In the genomic region with DNA sequence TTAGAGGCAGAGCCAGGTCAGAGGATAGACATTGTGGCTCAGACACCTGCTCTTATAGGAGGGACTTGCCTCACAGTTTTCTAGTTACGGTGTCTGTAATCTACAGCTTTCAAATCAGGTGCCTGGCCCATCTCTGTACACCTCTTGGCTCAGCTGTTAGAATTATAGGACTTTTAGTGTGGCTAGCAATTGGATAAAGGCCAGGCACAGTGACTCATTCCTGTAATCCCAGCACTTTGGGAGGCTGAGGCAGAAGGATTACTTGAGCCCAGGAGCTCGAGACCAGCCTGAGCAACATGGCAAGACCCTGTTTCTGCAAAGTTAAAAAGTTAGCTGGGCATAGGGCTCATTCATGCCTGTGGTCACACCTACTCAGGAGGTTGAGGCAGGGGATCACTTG, we compare ENCODE assay signal across 24 cellular contexts. TPM values are rescaled to one million over a fixed set of nuclear protein-coding genes. Genes with fewer than 3 reads are reported as not detected.
DNase-seq lines count a peak whose midpoint lies in the region; ATAC-seq and TF ChIP-seq lines count a peak whose summit lies in the region.
"Had no signal": no experiment of that assay in that cellular context is flagged by ENCODE, and none has a peak within 500 bp of the region (broad histone marks: within the 10 kb centered on the region; RNA-seq: fewer than 3 reads in every experiment).

No MANE protein-coding gene starts in this region.

- H3K4me3 ChIP-seq in HEK293 (ENCODE audit: low read depth, low read length) (no peak overlapping the region), astrocyte of the cerebellum (ENCODE audit: low read depth, low read length) (no peak overlapping the region), fibroblast of pulmonary artery (replicated peaks; ENCODE audit: low read depth, low read length) (no peak overlapping the region), stomach smooth muscle (ENCODE audit: low read length in 2 of 2) (no peak overlapping the region)
- H3K4me3 ChIP-seq: gastrocnemius medialis, spleen, tibial artery had no signal

- H3K4me1 ChIP-seq in HEK293 (ENCODE audit: control insufficient read depth, insufficient read depth, low read length) (no peaks in the 10 kb centered on the region), stomach smooth muscle (ENCODE audit: control insufficient read depth, insufficient read depth, low read length) (no peaks in the 10 kb centered on the region)
- H3K4me1 ChIP-seq: gastrocnemius medialis, tibial artery had no signal

- H3K4me1 Mint-ChIP-seq in activated CD8-positive, alpha-beta memory T cell treated with anti-CD3 and anti-CD28 coated beads, Interleukin-2, amount 10 ng/mL, durations not matched to agents 7 days and 5 days = no peaks in the 10 kb centered on the region

- H3K36me3 ChIP-seq in HEK293 (ENCODE audit: control insufficient read depth in 2 of 2, insufficient read depth in 1 of 2, low read length in 2 of 2) (peaks cover 37 to 94% of the 10 kb centered on the region in 2 experiments), stomach smooth muscle (ENCODE audit: control insufficient read depth in 2 of 2, insufficient read depth in 2 of 2, low read length in 2 of 2) (peaks cover 53 to 67% of the 10 kb centered on the region in 2 donors)

- H3K4me3 Mint-ChIP-seq in activated CD8-positive, alpha-beta memory T cell treated with anti-CD3 and anti-CD28 coated beads, Interleukin-2, amount 10 ng/mL, durations not matched to agents 7 days and 5 days = no peak overlapping the region
- H3K4me3 Mint-ChIP-seq: activated T-cell treated with anti-CD3 and anti-CD28 coated beads, Interleukin-2, amount 50 U/mL, for 24 hours; naive thymus-derived CD4-positive, alpha-beta T cell had no signal

- no peak overlapping the region for H3K27ac Mint-ChIP-seq in activated CD8-positive, alpha-beta memory T cell treated with anti-CD3 and anti-CD28 coated beads, Interleukin-2, amount 10 ng/mL, durations not matched to agents 7 days and 5 days
- H3K27ac Mint-ChIP-seq: activated T-cell treated with anti-CD3 and anti-CD28 coated beads, Interleukin-2, amount 50 U/mL, for 24 hours had no signal

- TF ChIP-seq CTCF in HEK293 (tag by site-specific recombination; IDR thresholded peaks at IDR 0.05) (no peak), astrocyte of the cerebellum (IDR thresholded peaks at IDR 0.05; ENCODE audit: low read depth, low read length, missing control alignments) (no peak), fibroblast of pulmonary artery (IDR thresholded peaks at IDR 0.05; ENCODE audit: low read length, missing control alignments) (no peak)

- POLR2A ChIA-PET in HEK293 (lab: Yijun Ruan, JAX) = no interaction called here

- H3K9ac ChIP-seq in stomach smooth muscle (ENCODE audit: low read length in 2 of 2) = no peak overlapping the region

- H3K27ac ChIP-seq in HEK293 (ENCODE audit: extremely low read depth, low read depth, low read length) (no peak overlapping the region), stomach smooth muscle (ENCODE audit: low read length) (peak overlapping the region; percentile 11)
- H3K27ac ChIP-seq: gastrocnemius medialis, tibial artery had no signal

- no peaks in the 10 kb centered on the region for H3K9me3 Mint-ChIP-seq in activated CD8-positive, alpha-beta memory T cell treated with anti-CD3 and anti-CD28 coated beads, Interleukin-2, amount 10 ng/mL, durations not matched to agents 7 days and 5 days (ENCODE audit: low read depth)
- H3K9me3 Mint-ChIP-seq: activated T-cell treated with anti-CD3 and anti-CD28 coated beads, Interleukin-2, amount 50 U/mL, for 24 hours; naive thymus-derived CD4-positive, alpha-beta T cell had no signal

- H3K27me3 ChIP-seq in stomach smooth muscle (ENCODE audit: control insufficient read depth in 1 of 2, insufficient read depth in 2 of 2, low read length in 2 of 2) = no peaks in the 10 kb centered on the region
- H3K27me3 ChIP-seq: gastrocnemius medialis, spleen, tibial artery had no signal

- DNase-seq in astrocyte of the cerebellum (ENCODE audit: low read depth) = peak; percentile 18
- peak; percentile 49 for DNase-seq in fibroblast of pulmonary artery (ENCODE audit: low read depth)
- no peak for DNase-seq in activated CD8-positive, alpha-beta memory T cell treated with anti-CD3 and anti-CD28 coated beads, Interleukin-2, amount 10 ng/mL, durations not matched to agents 7 days and 5 days
- DNase-seq: activated CD4-positive, alpha-beta T cell treated with anti-CD3 and anti-CD28 coated beads, Interleukin-2, amount 50 U/mL, for 4 hours; activated naive CD4-positive, alpha-beta T cell treated with anti-CD3 and anti-CD28 coated beads, Interleukin-2, amount 50 U/mL, for 16 hours; activated T-cell treated with anti-CD3 and anti-CD28 coated beads, Interleukin-2, amount 50 U/mL, for 24 hours; C1 segment of cervical spinal cord; DMS 273 treated with DMSO at 0.1 percent for 48 hours; effector memory CD4-positive, alpha-beta T cell; gastrocnemius medialis; left ventricle myocardium superior; naive thymus-derived CD4-positive, alpha-beta T cell; NCI-H1417 treated with DMSO at 0.1 percent for 48 hours; NCI-H2171 treated with DMSO at 0.1 percent for 48 hours; posterior cingulate gyrus; RPMI8226; spleen; SW 1271; tibial artery had no signal

- H3K36me3 Mint-ChIP-seq in activated CD8-positive, alpha-beta memory T cell treated with anti-CD3 and anti-CD28 coated beads, Interleukin-2, amount 10 ng/mL, durations not matched to agents 7 days and 5 days = peaks cover 31% of the 10 kb centered on the region

- CTCF ChIA-PET in HEK293 (lab: Yijun Ruan, JAX) = interaction anchor here (0.7 kb wide), 1 partner anchor 11 kb away, joined by 3 read pairs; no protein-coding TSS in a partner anchor
- CTCF ChIA-PET in activated CD8-positive, alpha-beta memory T cell treated with anti-CD3 and anti-CD28 coated beads, Interleukin-2, amount 10 ng/mL, durations not matched to agents 7 days and 5 days (lab: Charles Lee) = interaction anchor here (1.5 kb wide), 1 partner anchor 61 kb away, joined by 3 read pairs; no protein-coding TSS in a partner anchor

- no peaks in the 10 kb centered on the region for H3K27me3 Mint-ChIP-seq in activated CD8-positive, alpha-beta memory T cell treated with anti-CD3 and anti-CD28 coated beads, Interleukin-2, amount 10 ng/mL, durations not matched to agents 7 days and 5 days
- H3K27me3 Mint-ChIP-seq: activated T-cell treated with anti-CD3 and anti-CD28 coated beads, Interleukin-2, amount 50 U/mL, for 24 hours; naive thymus-derived CD4-positive, alpha-beta T cell had no signal

- H3K9me3 ChIP-seq in HEK293 (ENCODE audit: control insufficient read depth, insufficient read depth, low read depth, low read length) (no peaks in the 10 kb centered on the region), stomach smooth muscle (ENCODE audit: control insufficient read depth in 2 of 2, low read length in 2 of 2) (no peaks in the 10 kb centered on the region)
- H3K9me3 ChIP-seq: gastrocnemius medialis, spleen, tibial artery had no signal

- ATAC-seq in HG02571 (IDR thresholded peaks at IDR 0.05; ENCODE audit: unreplicated experiment) (no peak), GM18520 (IDR thresholded peaks at IDR 0.05; ENCODE audit: unreplicated experiment) (no peak)
- no peak for ATAC-seq in activated CD8-positive, alpha-beta memory T cell treated with anti-CD3 and anti-CD28 coated beads, Interleukin-2, amount 10 ng/mL, durations not matched to agents 7 days and 5 days
- ATAC-seq: gastrocnemius medialis; left ventricle myocardium superior; naive thymus-derived CD4-positive, alpha-beta T cell had no signal

- in situ Hi-C loops in astrocyte of the cerebellum (cut with HindIII; ENCODE audit: low sequenced_read_pairs) = no loop called here

TF ChIP-seq in HEK293, 187 proteins besides CTCF, POLR2A, EP300 and RAD21:
- 0 out of 2 replicates have a peak, but pooled peaks have one; percentile 39 for TF ChIP-seq MYNN (tag by site-specific recombination; IDR thresholded peaks at IDR 0.05; ENCODE audit: borderline replicate concordance)
- TF ChIP-seq, protein P1, sequence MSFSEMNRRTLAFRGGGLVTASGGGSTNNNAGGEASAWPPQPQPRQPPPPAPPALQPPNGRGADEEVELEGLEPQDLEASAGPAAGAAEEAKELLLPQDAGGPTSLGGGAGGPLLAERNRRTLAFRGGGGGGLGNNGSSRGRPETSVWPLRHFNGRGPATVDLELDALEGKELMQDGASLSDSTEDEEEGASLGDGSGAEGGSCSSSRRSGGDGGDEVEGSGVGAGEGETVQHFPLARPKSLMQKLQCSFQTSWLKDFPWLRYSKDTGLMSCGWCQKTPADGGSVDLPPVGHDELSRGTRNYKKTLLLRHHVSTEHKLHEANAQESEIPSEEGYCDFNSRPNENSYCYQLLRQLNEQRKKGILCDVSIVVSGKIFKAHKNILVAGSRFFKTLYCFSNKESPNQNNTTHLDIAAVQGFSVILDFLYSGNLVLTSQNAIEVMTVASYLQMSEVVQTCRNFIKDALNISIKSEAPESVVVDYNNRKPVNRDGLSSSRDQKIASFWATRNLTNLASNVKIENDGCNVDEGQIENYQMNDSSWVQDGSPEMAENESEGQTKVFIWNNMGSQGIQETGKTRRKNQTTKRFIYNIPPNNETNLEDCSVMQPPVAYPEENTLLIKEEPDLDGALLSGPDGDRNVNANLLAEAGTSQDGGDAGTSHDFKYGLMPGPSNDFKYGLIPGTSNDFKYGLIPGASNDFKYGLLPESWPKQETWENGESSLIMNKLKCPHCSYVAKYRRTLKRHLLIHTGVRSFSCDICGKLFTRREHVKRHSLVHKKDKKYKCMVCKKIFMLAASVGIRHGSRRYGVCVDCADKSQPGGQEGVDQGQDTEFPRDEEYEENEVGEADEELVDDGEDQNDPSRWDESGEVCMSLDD (tag by site-specific recombination; IDR thresholded peaks at IDR 0.05) = no peak
TF ChIP-seq in HEK293: peak in this region for 1.

RNA-seq across cellular contexts. Expression of a gene that starts 20.0 kb away (rescaled TPM):
- total RNA-seq in activated CD8-positive, alpha-beta memory T cell treated with anti-CD3 and anti-CD28 coated beads, Interleukin-2, amount 10 ng/mL, durations not matched to agents 7 days and 5 days = 10 to 100 TPM; 13.4 to 14.8 TPM

RNA-seq across cellular contexts. Expression of a gene that starts 53.3 kb away (rescaled TPM):
- not detected for total RNA-seq in activated CD8-positive, alpha-beta memory T cell treated with anti-CD3 and anti-CD28 coated beads, Interleukin-2, amount 10 ng/mL, durations not matched to agents 7 days and 5 days
- total RNA-seq: cardiac septum, gastrocnemius medialis, left ventricle myocardium superior had no signal
